9 cellular contexts compared by ENCODE assay signal in genomic region chr13:51844862-51845573, GRCh38. TPM values are rescaled to one million over a fixed set of nuclear protein-coding genes. Genes with fewer than 3 reads are reported as not detected.
A peak's percentile ranks its signal among the peaks of the same experiment; 100 is the strongest.
DNase-seq lines count a peak whose midpoint lies in the region; FAIRE-seq and TF ChIP-seq lines count a peak whose summit lies in the region.
"Had no signal": no experiment of that assay in that cellular context is flagged by ENCODE, and none has a peak within 500 bp of the region (broad histone marks: within the 10 kb centered on the region; RNA-seq: fewer than 3 reads in every experiment).

TMEM272 (minus strand) TSS chr13:51845177; CDS start chr13:51838530, 6,647 bp downstream.

- peak; percentile 65 for FAIRE-seq in H1 (lab: Jason Lieb, UNC)

- CTCF ChIA-PET in H1 (lab: Charles Lee; ENCODE audit: partially characterized antibody), result interaction anchor here (0.6 to 3.2 kb wide), 38 partner anchors 7 to 595 kb away, joined by 3 to 46 read pairs (median 4); partner anchors contain the start of gene NEK5

- WGBS in H1 (ENCODE audit: extremely low coverage in 1 of 2, insufficient coverage in 1 of 2, insufficient read length in 1 of 2, insufficient replicate concordance in 2 of 2, low coverage in 1 of 2, low lambda C conversion rate in 2 of 2, missing lambda C conversion rate in 1 of 2), 2 experiments, result 53% methylated on average over 18 of the region's 20 CpGs; no CpG with 5 or more reads in 1 of the 2 experiments
- WGBS in mesendoderm (ENCODE audit: extremely low coverage, insufficient coverage, low lambda C conversion rate), result no CpG with 5 or more reads among the region's 20 CpGs

- H3K9ac ChIP-seq in H1 (replicated peaks in 1 of 4; ENCODE audit: extremely low read depth in 1 of 4, low read depth in 3 of 4, low read length in 3 of 4) (no peak within 1 kb of the TSS), mesendoderm (ENCODE audit: low read length) (no peak within 1 kb of the TSS)

- TF ChIP-seq RAD21 in H1 (IDR thresholded peaks at IDR 0.05 in 1 of 2, conservative IDR thresholded peaks at IDR 0.05 in 1 of 2; ENCODE audit: low read depth in 2 of 2, low read length in 2 of 2), result peak; percentile 50 to 60

- H3K9me3 ChIP-seq in H1 (ENCODE audit: insufficient read depth in 2 of 2, low read depth in 1 of 2, low read length in 1 of 2), result peaks cover 3% of the 10 kb centered on the region in 2 experiments; a peak in 1 of 4 replicates

- TF ChIP-seq CTCF in AG09319 (IDR thresholded peaks at IDR 0.05; ENCODE audit: low read depth, low read length) (peak; percentile 81), H1 (IDR thresholded peaks at IDR 0.05; ENCODE audit: control extremely low read depth in 1 of 3, insufficient read depth in 1 of 3, low read depth in 1 of 3, low read length in 3 of 3) (peak; percentile 75 to 88 (median 87))

- H2AK5ac ChIP-seq in H1 (ENCODE audit: low read depth, low read length), result no peak within 1 kb of the TSS
- H2AK5ac ChIP-seq in mesendoderm (ENCODE audit: low read length), result no peak within 1 kb of the TSS

- peak within 1 kb of the TSS; percentile 16; the same call in 1 of the 2 replicates for H2BK20ac ChIP-seq in H1 (ENCODE audit: low read length)

- H3K27me3 ChIP-seq in H1 (replicated peaks in 1 of 4; ENCODE audit: control insufficient read depth in 3 of 4, extremely low read depth in 1 of 4, insufficient read depth in 3 of 4, low read length in 3 of 4) (no peaks in the 10 kb centered on the region), mesendoderm (ENCODE audit: insufficient read depth, low read length, poor library complexity) (no peaks in the 10 kb centered on the region)

- H3K4me2 ChIP-seq in H1 (ENCODE audit: insufficient read depth in 1 of 2, low read depth in 2 of 2, low read length in 2 of 2) (peak within 1 kb of the TSS; percentile 8 to 40; a peak in 2 of 4 replicates), mesendoderm (ENCODE audit: low read length) (no peak within 1 kb of the TSS)

- no peak within 1 kb of the TSS for H3K27ac ChIP-seq in H1 (ENCODE audit: low read depth, low read length)
- H3K27ac ChIP-seq in mesendoderm (ENCODE audit: low read depth, low read length), result no peak within 1 kb of the TSS

- H3K79me1 ChIP-seq in H1 (ENCODE audit: low read depth, low read length) (no peaks in the 10 kb centered on the region), mesendoderm (ENCODE audit: low read length) (no peaks in the 10 kb centered on the region)

- peak within 1 kb of the TSS; percentile 84 for H4K91ac ChIP-seq in H1 (replicated peaks; ENCODE audit: insufficient read length, low read length)

- no peak for TF ChIP-seq EP300 in H1 (IDR thresholded peaks at IDR 0.05; ENCODE audit: borderline replicate concordance in 1 of 2, low read depth in 2 of 2, low read length in 2 of 2)

- H2BK15ac ChIP-seq in H1 (ENCODE audit: low read length) (0 out of 2 replicates have a peak within 1 kb of the TSS, but pooled peaks have one; percentile 23), mesendoderm (replicated peaks; ENCODE audit: low read depth) (no peak within 1 kb of the TSS)

- no peaks in the 10 kb centered on the region for H3K23me2 ChIP-seq in H1 (ENCODE audit: low read depth, low read length)

- no peak for DNase-seq in AG09319 (ENCODE audit: extremely low read depth, low read depth)
- DNase-seq in GM19238 (ENCODE audit: insufficient read length, low spot score), result peak; percentile 66
- peak; percentile 52 for DNase-seq in NCI-H1694 treated with DMSO at 0.1 percent for 48 hours (lab: John Stamatoyannopoulos, UW)
- peak; percentile 47 to 51 for DNase-seq in activated CD4-positive, alpha-beta T cell treated with anti-CD3 and anti-CD28 coated beads, Interleukin-2, amount 50 U/mL, for 4 hours
- peak in 1 of 2 experiments; percentile 94 for DNase-seq in H1 (ENCODE audit: low read depth in 1 of 2, low spot score in 2 of 2)
- DNase-seq in mesendoderm, result peak; percentile 67
- DNase-seq in stimulated activated naive CD4-positive, alpha-beta T cell (lab: John Stamatoyannopoulos, UW), result peak in 5 of 6 experiments; percentile 13 to 51 (median 48)
- DNase-seq in NCI-H2196 (lab: John Stamatoyannopoulos, UW; ENCODE audit: unreplicated experiment), result no peak

- H3K23ac ChIP-seq in H1 (ENCODE audit: insufficient read length) (no peak within 1 kb of the TSS), mesendoderm (ENCODE audit: low read length) (no peak within 1 kb of the TSS)

- H4K5ac ChIP-seq in H1 (ENCODE audit: insufficient read length, low read depth, low read length) (peak within 1 kb of the TSS; percentile 76), mesendoderm (ENCODE audit: low read length) (peak within 1 kb of the TSS; percentile 92)

- peak within 1 kb of the TSS; percentile 97; the same call in 1 of the 2 replicates for H4K8ac ChIP-seq in H1 (ENCODE audit: extremely low read depth, insufficient read depth, low read length)
- no peak within 1 kb of the TSS for H4K8ac ChIP-seq in mesendoderm (ENCODE audit: low read depth, low read length)

- POLR2A ChIA-PET in H1 (lab: Charles Lee; ENCODE audit: partially characterized antibody), result interaction anchor here (1.0 to 1.1 kb wide), 2 partner anchors 10 to 392 kb away, joined by 3 to 4 read pairs; partner anchors contain the start of gene INTS6

- H2BK5ac ChIP-seq in H1 (ENCODE audit: low read depth, low read length), result no peak within 1 kb of the TSS
- no peak within 1 kb of the TSS for H2BK5ac ChIP-seq in mesendoderm (ENCODE audit: low read length)

- peak within 1 kb of the TSS; percentile 99 for H2AFZ ChIP-seq in H1 (ENCODE audit: low read length)

- H3K4ac ChIP-seq in H1 (replicated peaks; ENCODE audit: insufficient read length, low read depth, low read length) (no peak within 1 kb of the TSS), mesendoderm (ENCODE audit: low read depth, low read length) (no peak within 1 kb of the TSS)

- H3K79me2 ChIP-seq in H1 (ENCODE audit: control insufficient read depth in 1 of 2, insufficient read depth in 2 of 2, low read length in 2 of 2), result no peaks in the 10 kb centered on the region
- H3K79me2 ChIP-seq in mesendoderm (ENCODE audit: control insufficient read depth, insufficient read depth, low read length), result no peaks in the 10 kb centered on the region

- no peak within 1 kb of the TSS for H3K56ac ChIP-seq in H1 (replicated peaks; ENCODE audit: insufficient read length, low read depth, low read length)
- peak within 1 kb of the TSS; percentile 66 for H3K56ac ChIP-seq in mesendoderm (ENCODE audit: low read length)

- 0 out of 7 replicates have a peak, but pooled peaks cover 0 to 2% (median 0%) of the 10 kb centered on the region in 4 experiments for H3K4me1 ChIP-seq in H1 (replicated peaks in 1 of 4; ENCODE audit: control insufficient read depth in 3 of 4, insufficient read depth in 4 of 4, low read length in 3 of 4)
- H3K4me1 ChIP-seq in mesendoderm (ENCODE audit: control insufficient read depth, low read depth, low read length), result no peaks in the 10 kb centered on the region

- peak within 1 kb of the TSS; percentile 32; the same call in 1 of the 2 replicates for H2BK12ac ChIP-seq in H1 (ENCODE audit: low read depth, low read length)

- no peaks in the 10 kb centered on the region for H4K20me1 ChIP-seq in H1 (replicated peaks in 1 of 2; ENCODE audit: control insufficient read depth in 1 of 2, insufficient read depth in 2 of 2, low read length in 2 of 2)

- H3K4me3 ChIP-seq in H1 (ENCODE audit: extremely low read depth in 1 of 4, insufficient read depth in 2 of 4, low read depth in 3 of 4, low read length in 4 of 4) (no peak within 1 kb of the TSS), mesendoderm (ENCODE audit: low read length) (no peak within 1 kb of the TSS)

- H2BK120ac ChIP-seq in H1 (replicated peaks; ENCODE audit: low read depth, low read length) (no peak within 1 kb of the TSS), mesendoderm (ENCODE audit: low read depth, low read length) (no peak within 1 kb of the TSS)

- H3K14ac ChIP-seq in H1 (ENCODE audit: insufficient read length), result no peak within 1 kb of the TSS

- TF ChIP-seq POLR2A in H1 (IDR thresholded peaks at IDR 0.05; ENCODE audit: control extremely low read depth in 1 of 2, low read depth in 2 of 2, low read length in 2 of 2), result no peak

- H3K18ac ChIP-seq in H1 (ENCODE audit: extremely low read depth, low read length) (peak within 1 kb of the TSS; percentile 52; the same call in 1 of the 2 replicates), mesendoderm (ENCODE audit: low read length) (no peak within 1 kb of the TSS)

- no peaks in the 10 kb centered on the region for H3K36me3 ChIP-seq in H1 (ENCODE audit: control insufficient read depth in 2 of 4, insufficient read depth in 4 of 4, low read length in 3 of 4)
- no peaks in the 10 kb centered on the region for H3K36me3 ChIP-seq in mesendoderm (ENCODE audit: control insufficient read depth, insufficient read depth, low read length)

TF ChIP-seq in H1, 55 proteins besides CTCF, POLR2A, EP300 and RAD21 (continues in another document):
- TF ChIP-seq EZH2 (IDR thresholded peaks at IDR 0.05; ENCODE audit: low read depth, low read length, severe bottlenecking) (no peak), E2F6 (IDR thresholded peaks at IDR 0.05) (peak; percentile 84), YY1 (IDR thresholded peaks at IDR 0.05; ENCODE audit: low read depth, low read length) (peak; percentile 96), TEAD4 (IDR thresholded peaks at IDR 0.05; ENCODE audit: low read depth, low read length) (0 out of 2 replicates have a peak, but pooled peaks have one; percentile 6), SIN3A (conservative IDR thresholded peaks at IDR 0.05 in 1 of 2, IDR thresholded peaks at IDR 0.05 in 1 of 2; ENCODE audit: low read depth in 1 of 2, low read length in 2 of 2) (0 out of 4 replicates have a peak, but pooled peaks of 1 of the 2 experiments have one; percentile 38), TAF7 (optimal IDR thresholded peaks at IDR 0.05; ENCODE audit: borderline replicate concordance, low read depth, low read length) (no peak), KDM5A (IDR thresholded peaks at IDR 0.05; ENCODE audit: low read length) (no peak), FOSL1 (IDR thresholded peaks at IDR 0.05; ENCODE audit: insufficient read depth, low read depth, low read length) (no peak), TAF1 (IDR thresholded peaks at IDR 0.05; ENCODE audit: low read depth, low read length) (peak; percentile 33; the same call in 1 of the 2 replicates)

RNA-seq across cellular contexts. Expression of gene TMEM272, which starts in this region (rescaled TPM):
- total RNA-seq in H1 (2021; fragmentation: NEBNext Ultra II Directional; extraction: Animal tissue kit (Norgen Biotek cat#: 25700)), result not detected in 2 replicates
- 0.05 and 0.06 TPM in 2 replicates for polyA plus RNA-seq in H1 (2011; rRNA removed)
- 0.04 TPM for polyA plus RNA-seq in H1 (2011; cell fraction: cytosol; rRNA removed)
- 0.43 TPM for polyA plus RNA-seq in H1 (2011; cell fraction: nucleus; rRNA removed)
- polyA plus RNA-seq in H1 (2012, experiment 1 of 2), result 0.06 to 0.32 TPM (median 0.09 TPM) in 3 of 4 replicates, not detected in the other
- polyA plus RNA-seq in H1 (2012, experiment 2 of 2), result not detected
- 0.04 TPM for polyA plus RNA-seq in H1 (2013, experiment 1 of 2)
- 0.02 TPM for polyA plus RNA-seq in H1 (2013, experiment 2 of 2)
- polyA minus RNA-seq in H1 (2011; rRNA and poly(A)+ RNA removed), result 0.28 and 0.29 TPM in 2 replicates
- polyA minus RNA-seq in H1 (2011; cell fraction: cytosol; rRNA and poly(A)+ RNA removed), result not detected
- 0.30 TPM for polyA minus RNA-seq in H1 (2011; cell fraction: nucleus; rRNA and poly(A)+ RNA removed)
- 0.04 TPM for polyA plus RNA-seq in mesendoderm (2013, experiment 1 of 2)
- polyA plus RNA-seq in mesendoderm (2013, experiment 2 of 2), result 0.04 TPM
- total RNA-seq: pulmonary artery endothelial cell had no signal

Comparison
In these comparisons a context has a peak if more than half of its experiments do, and no peak if none do; other contexts are left out.
1. DNase-seq: peak in GM19238 (single experiment), NCI-H1694 treated with DMSO at 0.1 percent for 48 hours (single experiment), activated CD4-positive, alpha-beta T cell treated with anti-CD3 and anti-CD28 coated beads, Interleukin-2, amount 50 U/mL, for 4 hours (2 of 2), mesendoderm (single experiment) and stimulated activated naive CD4-positive, alpha-beta T cell (5 of 6); none in AG09319 (single experiment) and NCI-H2196 (single experiment).